1 cellular context compared by ENCODE assay signal in genomic region chr6:170552765-170553685, GRCh38.
A peak's percentile ranks its signal among the peaks of the same experiment; 100 is the strongest.
TF ChIP-seq lines count a peak whose summit lies in the region.

Gene PSMB1 (minus strand): TSS chr6:170553307. CDS start chr6:170553242, 65 bp downstream.

TF ChIP-seq in HepG2, 621 proteins besides CTCF, POLR2A, EP300 and RAD21 (continued from another document and continues in another):
- TF ChIP-seq PRDM10 (CRISPR knock-in tag; IDR thresholded peaks at IDR 0.05; ENCODE audit: low read depth) (0 out of 2 replicates have a peak, but pooled peaks have one; percentile 51), TERF1 (CRISPR knock-in tag; IDR thresholded peaks at IDR 0.05) (no peak), ASH2L (IDR thresholded peaks at IDR 0.05; ENCODE audit: insufficient read length, low read depth, low read length) (peak; percentile 93), ZNF709 (CRISPR knock-in tag; IDR thresholded peaks at IDR 0.05) (no peak), TEAD3 (CRISPR knock-in tag; optimal IDR thresholded peaks at IDR 0.05; ENCODE audit: borderline replicate concordance) (peak; percentile 44), ZBED4 (CRISPR knock-in tag; IDR thresholded peaks at IDR 0.05; ENCODE audit: borderline replicate concordance) (peak; percentile 36; the same call in 1 of the 2 replicates), ZNF292 (CRISPR knock-in tag; IDR thresholded peaks at IDR 0.05; ENCODE audit: borderline replicate concordance, low read depth) (peak; percentile 70; the same call in 1 of the 2 replicates), HNRNPUL1 (IDR thresholded peaks at IDR 0.05; ENCODE audit: low read depth, low read length) (no peak), HOMEZ (CRISPR knock-in tag; IDR thresholded peaks at IDR 0.05; ENCODE audit: low read depth) (no peak), PPARG (CRISPR knock-in tag; conservative IDR thresholded peaks at IDR 0.05) (peak; percentile 71; the same call in 1 of the 2 replicates), GATAD2A (CRISPR knock-in tag; IDR thresholded peaks at IDR 0.05) (no peak; the same call in 1 of the 2 replicates), ZNF710 (CRISPR knock-in tag; IDR thresholded peaks at IDR 0.05; ENCODE audit: borderline replicate concordance) (peak; percentile 55; the same call in 1 of the 2 replicates), HNRNPH1 (optimal IDR thresholded peaks at IDR 0.05; ENCODE audit: low read depth, low read length) (no peak), ZC3H13 (CRISPR knock-in tag; IDR thresholded peaks at IDR 0.05) (0 out of 2 replicates have a peak, but pooled peaks have one; percentile 67), GLI4 (CRISPR knock-in tag; IDR thresholded peaks at IDR 0.05; ENCODE audit: borderline replicate concordance) (peak; percentile 84), DMTF1 (CRISPR knock-in tag; IDR thresholded peaks at IDR 0.05) (peak; percentile 10; the same call in 1 of the 2 replicates), TRIM24 (CRISPR knock-in tag; IDR thresholded peaks at IDR 0.05) (no peak), HDAC1 (CRISPR knock-in tag; IDR thresholded peaks at IDR 0.05) (peak; percentile 91), SNAPC5 (CRISPR knock-in tag; IDR thresholded peaks at IDR 0.05; ENCODE audit: borderline replicate concordance) (0 out of 2 replicates have a peak, but pooled peaks have one; percentile 54), ATF4 (CRISPR knock-in tag; IDR thresholded peaks at IDR 0.05) (peak in 1 of 2 experiments; percentile 71; a peak in 2 of 4 replicates), ERF (CRISPR knock-in tag; IDR thresholded peaks at IDR 0.05) (peak; percentile 76), ZNF235 (CRISPR knock-in tag; IDR thresholded peaks at IDR 0.05; ENCODE audit: borderline replicate concordance) (peak; percentile 69; the same call in 1 of the 2 replicates), ZNF766 (CRISPR knock-in tag; IDR thresholded peaks at IDR 0.05; ENCODE audit: borderline replicate concordance) (peak; percentile 92), ZSCAN20 (CRISPR knock-in tag; IDR thresholded peaks at IDR 0.05; ENCODE audit: borderline replicate concordance) (peak; percentile 18; the same call in 1 of the 2 replicates), GFI1 (CRISPR knock-in tag; IDR thresholded peaks at IDR 0.05; ENCODE audit: borderline replicate concordance) (no peak), MED1 (CRISPR knock-in tag; IDR thresholded peaks at IDR 0.05) (peak; percentile 8; the same call in 1 of the 2 replicates), SOX13 (IDR thresholded peaks at IDR 0.05) (peak; percentile 46; the same call in 1 of the 2 replicates), SOX13 (CRISPR knock-in tag; conservative IDR thresholded peaks at IDR 0.05 in 1 of 2, IDR thresholded peaks at IDR 0.05 in 1 of 2) (peak in 1 of 2 experiments; percentile 42; a peak in 1 of 4 replicates), ZNF367 (CRISPR knock-in tag; IDR thresholded peaks at IDR 0.05; ENCODE audit: borderline replicate concordance) (0 out of 2 replicates have a peak, but pooled peaks have one; percentile 75), ZNF18 (CRISPR knock-in tag; IDR thresholded peaks at IDR 0.05; ENCODE audit: insufficient replicate concordance) (peak; percentile 70), ZNF232 (CRISPR knock-in tag; IDR thresholded peaks at IDR 0.05; ENCODE audit: borderline replicate concordance) (peak; percentile 45; the same call in 1 of the 2 replicates), ZNF547 (CRISPR knock-in tag; IDR thresholded peaks at IDR 0.05) (peak; percentile 92), ZNF749 (CRISPR knock-in tag; IDR thresholded peaks at IDR 0.05; ENCODE audit: borderline replicate concordance) (peak; percentile 61; the same call in 1 of the 2 replicates), HES4 (CRISPR knock-in tag; IDR thresholded peaks at IDR 0.05; ENCODE audit: borderline replicate concordance) (no peak), TEAD2 (CRISPR knock-in tag; IDR thresholded peaks at IDR 0.05) (no peak), ELF4 (CRISPR knock-in tag; IDR thresholded peaks at IDR 0.05; ENCODE audit: borderline replicate concordance) (no peak), TOPORS (CRISPR knock-in tag; IDR thresholded peaks at IDR 0.05) (peak; percentile 66; the same call in 1 of the 2 replicates), CBX1 (IDR thresholded peaks at IDR 0.05; ENCODE audit: low read depth) (peak; percentile 75), ELF1 (CRISPR knock-in tag; IDR thresholded peaks at IDR 0.05) (peak; percentile 94), SRSF1 (optimal IDR thresholded peaks at IDR 0.05; ENCODE audit: low read depth, low read length) (peak; percentile 86), TFE3 (CRISPR knock-in tag; IDR thresholded peaks at IDR 0.05) (0 out of 2 replicates have a peak, but pooled peaks have one; percentile 37)
